ENCODE assay signal across 1 cellular context in the genomic region with DNA sequence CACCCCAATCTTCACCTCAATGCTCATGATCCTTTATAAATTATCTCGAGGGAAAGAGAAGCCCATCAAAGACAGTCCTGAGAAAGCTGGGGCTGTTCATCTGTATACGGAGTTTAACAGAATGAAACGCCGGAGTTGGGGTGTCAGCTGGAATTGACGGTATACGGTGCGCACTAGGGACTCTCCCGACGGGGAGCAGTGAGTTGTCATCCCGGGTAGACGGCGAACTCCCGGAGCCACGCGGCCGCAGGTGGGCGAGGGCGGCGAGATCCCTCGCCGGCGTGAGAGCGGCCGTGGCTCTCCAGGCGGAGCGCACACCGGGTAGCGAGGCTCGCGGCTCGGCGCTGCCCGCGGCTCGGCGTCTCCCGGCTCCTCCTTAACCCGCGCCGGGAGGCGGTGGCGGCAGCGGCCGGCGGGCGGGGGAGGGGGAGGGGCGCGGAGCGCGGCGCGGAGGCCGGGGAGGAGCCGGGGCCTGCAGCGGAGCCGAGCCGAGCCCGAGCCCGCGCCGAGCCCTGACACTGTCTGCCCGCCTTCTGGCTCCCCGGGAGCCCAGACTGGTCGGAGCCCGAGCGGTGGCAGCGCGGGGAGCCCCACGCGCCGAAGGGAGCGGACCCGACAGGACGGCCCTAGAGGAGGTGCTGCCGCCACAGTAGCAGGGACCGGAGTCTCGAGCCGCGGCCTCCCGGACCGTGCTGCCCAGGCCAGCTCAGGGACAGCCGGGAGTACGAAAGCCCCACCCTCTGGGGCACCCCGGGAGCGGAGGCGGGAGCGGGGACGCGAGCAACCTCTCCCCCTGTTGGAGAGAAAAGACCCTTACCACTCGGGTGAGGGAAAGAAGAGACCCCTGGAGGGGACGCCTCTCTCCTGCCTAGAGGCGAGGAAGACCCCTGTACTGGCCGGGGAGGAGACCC.
TF ChIP-seq lines count a peak whose summit lies in the region.

FOXJ2 (plus strand) TSS at position 475 of the 911 bp plus-strand sequence. CDS start 7,117 bp downstream, outside the sequence.

TF ChIP-seq in PFSK-1, 5 proteins besides CTCF, POLR2A, EP300 and RAD21 (continued from another document):
- peak; percentile 56 for TF ChIP-seq FOXP2 (optimal IDR thresholded peaks at IDR 0.05; ENCODE audit: borderline replicate concordance, extremely low read depth, extremely low read length, insufficient read depth)
